8 cellular contexts compared by ENCODE assay signal in the genomic region with DNA sequence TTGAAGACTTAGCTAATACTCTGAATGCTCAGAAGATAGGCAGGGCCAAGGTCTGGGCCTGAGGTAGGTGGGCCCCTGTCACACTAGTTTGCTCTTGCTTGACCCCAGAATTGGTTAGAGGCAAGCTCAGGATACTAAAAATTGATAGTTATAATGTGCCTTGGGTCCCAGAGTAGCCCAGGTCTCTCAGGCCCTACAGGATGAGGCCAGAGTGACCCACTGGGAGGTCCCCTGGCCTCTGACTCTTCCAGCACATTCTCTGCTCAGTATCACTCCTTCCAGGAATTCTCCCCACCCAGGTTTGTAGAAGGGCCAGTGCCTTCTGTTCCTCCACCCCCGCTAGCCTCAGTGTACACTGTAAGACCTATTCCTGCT. TPM values are rescaled to one million over a fixed set of nuclear protein-coding genes. Genes with fewer than 3 reads are reported as not detected.
DNase-seq lines count a peak whose midpoint lies in the region; ATAC-seq, FAIRE-seq and TF ChIP-seq lines count a peak whose summit lies in the region.

No MANE protein-coding gene starts in this region.

- DNase-seq in CD4-positive, alpha-beta memory T cell = no peak
- no peak for DNase-seq in RWPE2 (ENCODE audit: low spot score)
- no peak for DNase-seq in epithelial cell of esophagus (ENCODE audit: low read depth)
- no peak for DNase-seq in ovary
- DNase-seq in frontal cortex (ENCODE audit: low spot score in 2 of 2) = no peak
- no peak for DNase-seq in T1000 (lab: John Stamatoyannopoulos, UW)
- no peak for DNase-seq in NCI-H510A (lab: John Stamatoyannopoulos, UW)

- POLR2A ChIA-PET in CD4-positive, alpha-beta memory T cell (lab: Charles Lee; ENCODE audit: partially characterized antibody) = interaction anchor here (0.5 to 2.5 kb wide), 7 partner anchors 11 to 299 kb away, joined by 3 to 12 read pairs (median 5); partner anchors contain the start of genes DAG1, QRICH1 and USP4

- no peak for ATAC-seq in RWPE2 (ENCODE audit: low read depth)
- ATAC-seq in GM18907 (IDR thresholded peaks at IDR 0.05; ENCODE audit: unreplicated experiment) = no peak

- intact Hi-C loops in CD4-positive, alpha-beta memory T cell (cut with micrococcal nuclease) = loop anchor here (1.0 to 5.0 kb wide), 3 partner anchors 50 to 279 kb away; partner anchors contain the start of genes C3orf62 and USP19
- intact Hi-C loops in ovary (cut with DNase I) = loop anchor here (5.0 to 10.0 kb wide), 4 partner anchors 104 to 274 kb away; partner anchors contain the start of genes C3orf62 (in 4 of the 4) and USP4 (in 1 of the 4)

- H3K27me3 ChIP-seq in CD4-positive, alpha-beta memory T cell (ENCODE audit: insufficient read depth, low read length) = no peaks in the 10 kb centered on the region
- no peaks in the 10 kb centered on the region for H3K27me3 ChIP-seq in RWPE2 (ENCODE audit: insufficient read depth, poor library complexity, severe bottlenecking)
- H3K27me3 ChIP-seq in ovary = no peaks in the 10 kb centered on the region

- TF ChIP-seq POLR2A in ovary (IDR thresholded peaks at IDR 0.05) = no peak

- peaks cover 0 to 2% (median 0%) of the 10 kb centered on the region in 8 donors for H3K9me3 Mint-ChIP-seq in CD4-positive, alpha-beta memory T cell

- no peak for TF ChIP-seq EP300 in ovary (IDR thresholded peaks at IDR 0.05)

- H3K4me1 Mint-ChIP-seq in CD4-positive, alpha-beta memory T cell = peaks cover 6 to 32% (median 17%) of the 10 kb centered on the region in 4 donors

- H3K36me3 Mint-ChIP-seq in CD4-positive, alpha-beta memory T cell = peaks cover 0 to 6% of the 10 kb centered on the region in 2 donors

- FAIRE-seq in frontal cortex (lab: Jason Lieb, UNC) = no peak

- TF ChIP-seq CTCF in RWPE2 (IDR thresholded peaks at IDR 0.05; ENCODE audit: poor library complexity, severe bottlenecking) = no peak
- no peak for TF ChIP-seq CTCF in epithelial cell of esophagus (IDR thresholded peaks at IDR 0.05; ENCODE audit: insufficient read depth, low read depth, low read length, missing control alignments)
- TF ChIP-seq CTCF in ovary (IDR thresholded peaks at IDR 0.05) = no peak

- H3K27ac ChIP-seq in CD4-positive, alpha-beta memory T cell (ENCODE audit: low read depth, low read length) = no peak overlapping the region
- H3K27ac ChIP-seq in RWPE2 (ENCODE audit: poor library complexity, severe bottlenecking) = peak overlapping the region; percentile 35
- peak overlapping the region; percentile 75 to 89 for H3K27ac ChIP-seq in ovary

- no peaks in the 10 kb centered on the region for H3K9me3 ChIP-seq in CD4-positive, alpha-beta memory T cell (ENCODE audit: control insufficient read depth in 1 of 2, low read length in 2 of 2)
- H3K9me3 ChIP-seq in RWPE2 (ENCODE audit: severe bottlenecking) (no peaks in the 10 kb centered on the region), ovary (no peaks in the 10 kb centered on the region)

- peak overlapping the region in 7 of 8 donors; percentile 85 to 90 (median 88) for H3K4me3 Mint-ChIP-seq in CD4-positive, alpha-beta memory T cell

- peak overlapping the region in 5 of 7 donors; percentile 3 to 85 (median 67) for H3K27ac Mint-ChIP-seq in CD4-positive, alpha-beta memory T cell

- no peaks in the 10 kb centered on the region for H3K27me3 Mint-ChIP-seq in CD4-positive, alpha-beta memory T cell

- H3K36me3 ChIP-seq in CD4-positive, alpha-beta memory T cell (ENCODE audit: insufficient read depth, low read length) = no peaks in the 10 kb centered on the region
- no peaks in the 10 kb centered on the region for H3K36me3 ChIP-seq in RWPE2 (ENCODE audit: low read depth)
- no peaks in the 10 kb centered on the region for H3K36me3 ChIP-seq in ovary

- CTCF ChIA-PET in CD4-positive, alpha-beta memory T cell (lab: Charles Lee; ENCODE audit: partially characterized antibody) = interaction anchor here (0.6 to 3.6 kb wide), 19 partner anchors 9 to 343 kb away, joined by 3 to 27 read pairs (median 5); partner anchors contain the start of genes C3orf62, DAG1, NDUFAF3 and USP4

- peak overlapping the region; percentile 57 to 72 for H3K4me3 ChIP-seq in CD4-positive, alpha-beta memory T cell (ENCODE audit: low read length in 2 of 2)
- H3K4me3 ChIP-seq in RWPE2 (ENCODE audit: severe bottlenecking) (peak overlapping the region; percentile 53), epithelial cell of esophagus (ENCODE audit: low read length) (peak overlapping the region; percentile 85), ovary (peak overlapping the region; percentile 72)

- 2 to 8% (median 7%) methylated on average over 1 of the region's 1 CpG for WGBS in ovary, 3 donors

- H3K4me1 ChIP-seq in CD4-positive, alpha-beta memory T cell (ENCODE audit: insufficient read depth, low read length) = peaks cover 22% of the 10 kb centered on the region
- peaks cover 4% of the 10 kb centered on the region for H3K4me1 ChIP-seq in RWPE2 (ENCODE audit: insufficient read depth, poor library complexity, severe bottlenecking)
- peaks cover 14% of the 10 kb centered on the region for H3K4me1 ChIP-seq in ovary (ENCODE audit: insufficient read depth)

RNA-seq across cellular contexts. Expression of gene KLHDC8B, which starts 0.7 kb away (rescaled TPM):
- 1 to 10 TPM; 1.9 to 2.0 TPM for total RNA-seq in CD4-positive, alpha-beta memory T cell
- 1 to 10 TPM; 1.3 to 1.8 TPM for polyA plus RNA-seq in CD4-positive, alpha-beta memory T cell
- total RNA-seq in ovary (100 to 1,000 TPM in 5 of 7 donors, 10 to 100 TPM in 2; 67.1 to 244 (median 131) TPM), frontal cortex (16.3 TPM)
- polyA plus RNA-seq in ovary = 100 to 1,000 TPM in 1 of 2 donors, 10 to 100 TPM in 1; 84.6 to 109 TPM

RNA-seq across cellular contexts. Expression of gene CCDC71, which starts 4.6 kb away (rescaled TPM):
- 10 to 100 TPM; 31.6 to 33.5 TPM for total RNA-seq in CD4-positive, alpha-beta memory T cell
- polyA plus RNA-seq in CD4-positive, alpha-beta memory T cell = 1 to 10 TPM in 1 of 2 donors, under 1 TPM in 1; 0.13 to 2.1 TPM
- total RNA-seq in ovary (10 to 100 TPM; 24.8 to 39.0 (median 32.7) TPM), frontal cortex (17.9 TPM)
- 10 to 100 TPM in 1 of 2 donors, 1 to 10 TPM in 1; 6.9 to 30.9 TPM for polyA plus RNA-seq in ovary

RNA-seq across cellular contexts. Expression of gene LAMB2, which starts 37.9 kb away (rescaled TPM):
- total RNA-seq in CD4-positive, alpha-beta memory T cell = 1 to 10 TPM in 1 of 2 experiments, not detected in 1; 1.1 TPM
- not detected for polyA plus RNA-seq in CD4-positive, alpha-beta memory T cell
- total RNA-seq in ovary (100 to 1,000 TPM; 457 to 681 (median 491) TPM), frontal cortex (30.2 TPM)
- 100 to 1,000 TPM; 408 to 528 TPM for polyA plus RNA-seq in ovary

RNA-seq across cellular contexts. Expression of gene USP19, which starts 50.1 kb away (rescaled TPM):
- total RNA-seq in CD4-positive, alpha-beta memory T cell = 100 to 1,000 TPM in 1 of 2 experiments, 10 to 100 TPM in 1; 91.7 to 105 TPM
- 10 to 100 TPM; 24.9 to 38.2 TPM for polyA plus RNA-seq in CD4-positive, alpha-beta memory T cell
- total RNA-seq in ovary = 10 to 100 TPM; 38.3 to 71.4 (median 53.8) TPM
- polyA plus RNA-seq in ovary = 10 to 100 TPM; 21.7 to 33.3 TPM
- 44.8 TPM for total RNA-seq in frontal cortex

Comparison
In these comparisons a context has a peak if more than half of its experiments do, and no peak if none do; other contexts are left out.
1. RNA of gene LAMB2, which starts 37.9 kb away (total RNA-seq): 457 to 681 TPM in ovary and 30.2 TPM in frontal cortex (single experiment); 1.1 TPM in CD4-positive, alpha-beta memory T cell; every median in the first group is over 10 times any median in the second.
2. Peak in every context shown above with its lines, with median percentiles within 50 percentile points of each other: H3K4me3 ChIP-seq.